Comparison of ENCODE assay signal across 8 cellular contexts in genomic region chr19:36972594-36972993, GRCh38. TPM values are rescaled to one million over a fixed set of nuclear protein-coding genes. Genes with fewer than 3 reads are reported as not detected.
A peak's percentile ranks its signal among the peaks of the same experiment; 100 is the strongest.
DNase-seq lines count a peak whose midpoint lies in the region; ATAC-seq and TF ChIP-seq lines count a peak whose summit lies in the region.

No MANE protein-coding gene starts in this region.

- H3K4me1 ChIP-seq in A673 (ENCODE audit: insufficient read depth, low read length, poor library complexity, severe bottlenecking): no peaks in the 10 kb centered on the region
- no peaks in the 10 kb centered on the region for H3K4me1 ChIP-seq in HUES48 (ENCODE audit: control insufficient read depth, insufficient read depth, low read length)
- H3K4me1 ChIP-seq in mucosa of rectum (ENCODE audit: control insufficient read depth in 2 of 2, insufficient read depth in 2 of 2, low read length in 2 of 2): peaks cover 0 to 9% of the 10 kb centered on the region in 2 donors

- peaks cover 13% of the 10 kb centered on the region for H3K36me3 Mint-ChIP-seq in progenitor cell of endocrine pancreas (ENCODE audit: insufficient read depth)

- H3K9me3 ChIP-seq in A673 (ENCODE audit: low read depth, low read length, poor library complexity, severe bottlenecking): peaks cover 19% of the 10 kb centered on the region
- H3K9me3 ChIP-seq in HUES48 (ENCODE audit: control insufficient read depth, insufficient read depth, low read length): peaks cover 29% of the 10 kb centered on the region
- no peaks in the 10 kb centered on the region for H3K9me3 ChIP-seq in mucosa of rectum (ENCODE audit: control insufficient read depth in 2 of 2, low read length in 2 of 2)

- H3K4me1 Mint-ChIP-seq in progenitor cell of endocrine pancreas (ENCODE audit: low read depth): no peaks in the 10 kb centered on the region

- no peak overlapping the region for H3K4me3 Mint-ChIP-seq in progenitor cell of endocrine pancreas (ENCODE audit: low read depth)

- intact Hi-C loops in A673 (cut with micrococcal nuclease; ENCODE audit: unreplicated experiment) (no loop called here), dorsolateral prefrontal cortex (cut with DNase I) (loop anchor here (2.0 to 5.0 kb wide), 4 partner anchors 104 to 400 kb away; partner anchors contain the start of genes ZNF383 (in 1 of the 2), ZNF420 (in 1 of the 2) and ZNF527 (in 1 of the 2))

- POLR2A ChIA-PET in A673 (lab: Charles Lee; ENCODE audit: low non-redundant PET): no interaction called here

- DNase-seq in A673 (ENCODE audit: low spot score) (no peak), dorsolateral prefrontal cortex (peak in 3 of 10 donors; percentile 8 to 45 (median 37)), DMS153 (lab: John Stamatoyannopoulos, UW) (no peak), progenitor cell of endocrine pancreas (ENCODE audit: low spot score, unreplicated experiment) (no peak)

- H3K27me3 ChIP-seq in A673 (replicated peaks; ENCODE audit: insufficient read depth, low read depth, low read length, poor library complexity) (no peaks in the 10 kb centered on the region), HUES48 (ENCODE audit: control insufficient read depth, insufficient read depth, low read length) (no peaks in the 10 kb centered on the region), dorsolateral prefrontal cortex (no peaks in the 10 kb centered on the region), mucosa of rectum (ENCODE audit: control insufficient read depth in 2 of 2, insufficient read depth in 2 of 2, low read length in 2 of 2) (no peaks in the 10 kb centered on the region)

- H3K36me3 ChIP-seq in A673 (ENCODE audit: insufficient read depth, low read length, poor library complexity, severe bottlenecking) (no peaks in the 10 kb centered on the region), HUES48 (ENCODE audit: control insufficient read depth, insufficient read depth, low read length) (0 out of 2 replicates have a peak, but pooled peaks cover under 1% of the 10 kb centered on the region), mucosa of rectum (ENCODE audit: control insufficient read depth in 2 of 2, insufficient read depth in 2 of 2, low read length in 2 of 2) (peaks cover 0 to under 1% of the 10 kb centered on the region in 2 donors)

- ATAC-seq in GM18873 (IDR thresholded peaks at IDR 0.05; ENCODE audit: low FRiP score, unreplicated experiment) (no peak), HG02973 (IDR thresholded peaks at IDR 0.05; ENCODE audit: unreplicated experiment) (no peak)

- TF ChIP-seq CTCF in A673 (conservative IDR thresholded peaks at IDR 0.05; ENCODE audit: low read depth, low read length) (no peak), dorsolateral prefrontal cortex (IDR thresholded peaks at IDR 0.05 in 54 of 56, conservative IDR thresholded peaks at IDR 0.05 in 2 of 56; ENCODE audit: low read depth in 1 of 56, partially characterized antibody in 56 of 56) (no peak), progenitor cell of endocrine pancreas (IDR thresholded peaks at IDR 0.05; ENCODE audit: unreplicated experiment) (no peak)

- H3K27ac Mint-ChIP-seq in progenitor cell of endocrine pancreas: no peak overlapping the region

- H3K4me3 ChIP-seq in A673 (ENCODE audit: low read depth, low read length, poor library complexity, severe bottlenecking): peak overlapping the region; percentile 47
- peak overlapping the region; percentile 78 for H3K4me3 ChIP-seq in HUES48 (ENCODE audit: low read depth, low read length)
- peak overlapping the region; percentile 50 to 91 (median 79) for H3K4me3 ChIP-seq in dorsolateral prefrontal cortex
- peak overlapping the region; percentile 84 to 89 for H3K4me3 ChIP-seq in mucosa of rectum (ENCODE audit: low read length in 2 of 2)

- peaks cover 28% of the 10 kb centered on the region for H3K9me3 Mint-ChIP-seq in progenitor cell of endocrine pancreas (ENCODE audit: low read depth)

- H3K9ac ChIP-seq in HUES48 (ENCODE audit: low read depth, low read length) (no peak overlapping the region), mucosa of rectum (ENCODE audit: low read depth in 1 of 2, low read length in 2 of 2) (peak overlapping the region; percentile 62 to 70)

- CTCF ChIA-PET in A673 (lab: Charles Lee): no interaction called here

- H3K27me3 Mint-ChIP-seq in progenitor cell of endocrine pancreas: no peaks in the 10 kb centered on the region

- BruUV-seq in A673 (replicated peaks; lab: Mats Ljungman, UMichigan): no TSS peak

- H3K27ac ChIP-seq in A673 (ENCODE audit: low read depth, low read length, poor library complexity, severe bottlenecking) (no peak overlapping the region), HUES48 (ENCODE audit: low read depth, low read length) (no peak overlapping the region), dorsolateral prefrontal cortex (peak overlapping the region in 57 of 59 donors; percentile 29 to 93 (median 83)), mucosa of rectum (ENCODE audit: low read depth in 2 of 2, low read length in 2 of 2) (peak overlapping the region in 1 of 2 donors; percentile 80)

RNA-seq across cellular contexts. Expression of gene ZNF568, which starts 56.5 kb away (rescaled TPM):
- total RNA-seq in A673 (2021) (7.1 and 8.6 TPM in 2 replicates), dorsolateral prefrontal cortex (10 to 100 TPM; 17.6 to 31.2 (median 23.0) TPM), progenitor cell of endocrine pancreas (9.0 and 10.3 TPM in 2 replicates)

RNA-seq across cellular contexts. Expression of gene ZNF829, which starts 56.5 kb away (rescaled TPM):
- total RNA-seq in A673 (2021) (4.4 and 5.0 TPM in 2 replicates), dorsolateral prefrontal cortex (1 to 10 TPM; 3.1 to 8.6 (median 4.9) TPM), progenitor cell of endocrine pancreas (3.9 and 4.8 TPM in 2 replicates)

Comparison
In these comparisons a context has a peak if more than half of its experiments do, and no peak if none do; other contexts are left out.
1. H3K27ac ChIP-seq: peak in dorsolateral prefrontal cortex (57 of 59); none in A673 (single experiment) and HUES48 (single experiment).
2. Peak in every context shown above with its lines, with median percentiles within 50 percentile points of each other: H3K4me3 ChIP-seq.